10 cellular contexts compared by ENCODE assay signal in genomic region chr20:57400262-57400701, GRCh38. TPM values are rescaled to one million over a fixed set of nuclear protein-coding genes. Genes with fewer than 3 reads are reported as not detected.
A peak's percentile ranks its signal among the peaks of the same experiment; 100 is the strongest.
DNase-seq lines count a peak whose midpoint lies in the region; ATAC-seq and TF ChIP-seq lines count a peak whose summit lies in the region.
"Had no signal": no experiment of that assay in that cellular context is flagged by ENCODE, and none has a peak within 500 bp of the region (broad histone marks: within the 10 kb centered on the region; RNA-seq: fewer than 3 reads in every experiment).

No MANE protein-coding gene starts in this region.

- H3K4me3 ChIP-seq in H7 (ENCODE audit: insufficient read depth, low read depth, low read length) = no peak overlapping the region
- no peak overlapping the region for H3K4me3 ChIP-seq in neural progenitor cell
- H3K4me3 ChIP-seq in mesendoderm (ENCODE audit: low read length) = no peak overlapping the region

- CTCF ChIA-PET in CD4-positive, alpha-beta T cell (lab: Charles Lee) = no interaction called here

- H3K27ac Mint-ChIP-seq in CD4-positive, alpha-beta T cell = peak overlapping the region; percentile 96
- peak overlapping the region; percentile 95 for H3K27ac Mint-ChIP-seq in central memory CD8-positive, alpha-beta T cell (ENCODE audit: low read depth)
- peak overlapping the region; percentile 86 for H3K27ac Mint-ChIP-seq in neural progenitor cell
- no peak overlapping the region for H3K27ac Mint-ChIP-seq in endothelial cell (ENCODE audit: unreplicated experiment)

- no peak overlapping the region for H2AFZ ChIP-seq in neural progenitor cell (replicated peaks)

- no peaks in the 10 kb centered on the region for H3K27me3 ChIP-seq in CD4-positive, alpha-beta T cell (ENCODE audit: control insufficient read depth, insufficient read depth, low read length)
- H3K27me3 ChIP-seq in H7 (ENCODE audit: control insufficient read depth, insufficient read depth, low read length) (no peaks in the 10 kb centered on the region), neural progenitor cell (no peaks in the 10 kb centered on the region), mesendoderm (ENCODE audit: insufficient read depth, low read length, poor library complexity) (no peaks in the 10 kb centered on the region)

- no peak overlapping the region for H2AK5ac ChIP-seq in mesendoderm (ENCODE audit: low read length)

- no peak for DNase-seq in CD4-positive, alpha-beta T cell
- DNase-seq in H7 (peak; percentile 79), neural progenitor cell (ENCODE audit: low spot score) (no peak), mesendoderm (no peak), NCI-H226 (no peak), endothelial cell (ENCODE audit: low spot score) (no peak)
- DNase-seq in central memory CD8-positive, alpha-beta T cell (ENCODE audit: low spot score in 2 of 2) = no peak
- DNase-seq: DMS53, NCI-H524 had no signal

- no peak for ATAC-seq in CD4-positive, alpha-beta T cell (ENCODE audit: poor library complexity)
- ATAC-seq in central memory CD8-positive, alpha-beta T cell (replicated peaks; ENCODE audit: extremely low read depth, poor library complexity, severe bottlenecking) = no peak
- ATAC-seq in HG02588 (IDR thresholded peaks at IDR 0.05; ENCODE audit: unreplicated experiment) = no peak

- H3K36me3 ChIP-seq in H7 (replicated peaks; ENCODE audit: control insufficient read depth, insufficient read depth, low read length) (peaks cover 19% of the 10 kb centered on the region), neural progenitor cell (no peaks in the 10 kb centered on the region), mesendoderm (ENCODE audit: control insufficient read depth, insufficient read depth, low read length) (peaks cover 14% of the 10 kb centered on the region)

- H2BK120ac ChIP-seq in mesendoderm (ENCODE audit: low read depth, low read length) = no peak overlapping the region

- intact Hi-C loops in CD4-positive, alpha-beta T cell (cut with DNase I, micrococcal nuclease) = no loop called here

- no peak overlapping the region for H3K18ac ChIP-seq in mesendoderm (ENCODE audit: low read length)

- no peak overlapping the region for H3K4ac ChIP-seq in mesendoderm (ENCODE audit: low read depth, low read length)

- no peak overlapping the region for H2BK15ac ChIP-seq in mesendoderm (replicated peaks; ENCODE audit: low read depth)

- H4K5ac ChIP-seq in mesendoderm (ENCODE audit: low read length) = no peak overlapping the region

- no CpG with 5 or more reads among the region's 11 CpGs for WGBS in mesendoderm (ENCODE audit: extremely low coverage, insufficient coverage, low lambda C conversion rate)

- peaks cover 99% of the 10 kb centered on the region for H3K36me3 Mint-ChIP-seq in CD4-positive, alpha-beta T cell (ENCODE audit: low read depth)
- peaks cover 90% of the 10 kb centered on the region for H3K36me3 Mint-ChIP-seq in central memory CD8-positive, alpha-beta T cell (ENCODE audit: insufficient read depth)
- H3K36me3 Mint-ChIP-seq in neural progenitor cell (peaks cover 17% of the 10 kb centered on the region), endothelial cell (ENCODE audit: low read depth, unreplicated experiment) (peaks cover 21% of the 10 kb centered on the region)

- peaks cover 14% of the 10 kb centered on the region for H3F3A ChIP-seq in neural progenitor cell (ENCODE audit: low read depth)

- H4K20me1 ChIP-seq in neural progenitor cell (ENCODE audit: low read depth) = peaks cover 39% of the 10 kb centered on the region

- H2BK5ac ChIP-seq in mesendoderm (ENCODE audit: low read length) = no peak overlapping the region

- H3K79me2 ChIP-seq in neural progenitor cell (ENCODE audit: low read depth) (peaks cover 66% of the 10 kb centered on the region), mesendoderm (ENCODE audit: control insufficient read depth, insufficient read depth, low read length) (peaks cover 21% of the 10 kb centered on the region)

- H3K56ac ChIP-seq in mesendoderm (ENCODE audit: low read length) = no peak overlapping the region

- peak overlapping the region; percentile 99 for H3K27ac ChIP-seq in CD4-positive, alpha-beta T cell (ENCODE audit: low read depth, low read length)
- H3K27ac ChIP-seq in neural progenitor cell (no peak overlapping the region), mesendoderm (ENCODE audit: low read depth, low read length) (no peak overlapping the region)

- H3K4me2 ChIP-seq in neural progenitor cell = no peak overlapping the region
- no peak overlapping the region for H3K4me2 ChIP-seq in mesendoderm (ENCODE audit: low read length)

- H3K27me3 Mint-ChIP-seq in CD4-positive, alpha-beta T cell = peaks cover 4% of the 10 kb centered on the region
- no peaks in the 10 kb centered on the region for H3K27me3 Mint-ChIP-seq in central memory CD8-positive, alpha-beta T cell
- H3K27me3 Mint-ChIP-seq in neural progenitor cell (ENCODE audit: insufficient read depth, low read depth) = no peaks in the 10 kb centered on the region
- H3K27me3 Mint-ChIP-seq in endothelial cell (ENCODE audit: unreplicated experiment) = peaks cover 8% of the 10 kb centered on the region

- H3K4me1 ChIP-seq in neural progenitor cell (peaks cover 25% of the 10 kb centered on the region), mesendoderm (ENCODE audit: control insufficient read depth, low read depth, low read length) (no peaks in the 10 kb centered on the region)

- TF ChIP-seq CTCF in CD4-positive, alpha-beta T cell (IDR thresholded peaks at IDR 0.05) = peak; percentile 20
- TF ChIP-seq CTCF in neural progenitor cell (IDR thresholded peaks at IDR 0.05) (peak; percentile 11), endothelial cell (IDR thresholded peaks at IDR 0.05; ENCODE audit: unreplicated experiment) (no peak)

- H3K79me1 ChIP-seq in mesendoderm (ENCODE audit: low read length) = peaks cover 18% of the 10 kb centered on the region

- H3K9ac ChIP-seq in neural progenitor cell (no peak overlapping the region), mesendoderm (ENCODE audit: low read length) (no peak overlapping the region)

- no peaks in the 10 kb centered on the region for H3K9me3 Mint-ChIP-seq in CD4-positive, alpha-beta T cell
- no peaks in the 10 kb centered on the region for H3K9me3 Mint-ChIP-seq in central memory CD8-positive, alpha-beta T cell
- H3K9me3 Mint-ChIP-seq in neural progenitor cell (no peaks in the 10 kb centered on the region), endothelial cell (ENCODE audit: unreplicated experiment) (no peaks in the 10 kb centered on the region)

- H4K8ac ChIP-seq in mesendoderm (ENCODE audit: low read depth, low read length) = no peak overlapping the region

- no peaks in the 10 kb centered on the region for H3K9me3 ChIP-seq in CD4-positive, alpha-beta T cell (ENCODE audit: control insufficient read depth, low read length)
- H3K9me3 ChIP-seq in neural progenitor cell (ENCODE audit: low read depth) = no peaks in the 10 kb centered on the region

- H3K23ac ChIP-seq in mesendoderm (ENCODE audit: low read length) = no peak overlapping the region

- peaks cover 84% of the 10 kb centered on the region for H3K4me1 Mint-ChIP-seq in CD4-positive, alpha-beta T cell (ENCODE audit: low read depth)
- H3K4me1 Mint-ChIP-seq in central memory CD8-positive, alpha-beta T cell = peaks cover 62% of the 10 kb centered on the region
- H3K4me1 Mint-ChIP-seq in neural progenitor cell = peaks cover 29% of the 10 kb centered on the region
- H3K4me1 Mint-ChIP-seq in endothelial cell (ENCODE audit: unreplicated experiment) = peaks cover 5% of the 10 kb centered on the region

- POLR2A ChIA-PET in CD4-positive, alpha-beta T cell (lab: Charles Lee) = interaction anchor here (2.6 to 7.1 kb wide), 5 partner anchors 10 to 73 kb away, joined by 19 to 150 read pairs (median 32); partner anchors contain the start of gene RBM38

- H3K4me3 Mint-ChIP-seq in CD4-positive, alpha-beta T cell = peak overlapping the region; percentile 85
- H3K4me3 Mint-ChIP-seq in central memory CD8-positive, alpha-beta T cell = peak overlapping the region; percentile 72
- H3K4me3 Mint-ChIP-seq in neural progenitor cell (no peak overlapping the region), endothelial cell (ENCODE audit: unreplicated experiment) (no peak overlapping the region)

RNA-seq across cellular contexts. Expression of gene RBM38, which starts 9.1 kb away (rescaled TPM):
- total RNA-seq in CD4-positive, alpha-beta T cell = 100 to 1,000 TPM; 604 to 645 TPM
- total RNA-seq in H7 (2014; rRNA removed; shearing (Covaris generic)) = 75.6 and 91.7 TPM in 2 replicates
- total RNA-seq in neural progenitor cell (ENCODE audit: low replicate concordance) (26.6 and 53.4 TPM in 2 replicates), endothelial cell (ENCODE audit: unreplicated experiment) (23.6 TPM)
- 60.0 TPM for polyA plus RNA-seq in mesendoderm (2013, experiment 1 of 2)
- polyA plus RNA-seq in mesendoderm (2013, experiment 2 of 2) = 60.7 TPM

RNA-seq across cellular contexts. Expression of gene RAE1, which starts 49.2 kb away (rescaled TPM):
- 10 to 100 TPM; 58.8 to 60.7 TPM for total RNA-seq in CD4-positive, alpha-beta T cell
- 48.2 and 53.2 TPM in 2 replicates for total RNA-seq in H7 (2014; rRNA removed; shearing (Covaris generic))
- total RNA-seq in neural progenitor cell (ENCODE audit: low replicate concordance) (50.2 and 77.6 TPM in 2 replicates), endothelial cell (ENCODE audit: unreplicated experiment) (32.1 TPM)
- 23.1 TPM for polyA plus RNA-seq in mesendoderm (2013, experiment 1 of 2)
- polyA plus RNA-seq in mesendoderm (2013, experiment 2 of 2) = 22.9 TPM

Comparison
In these comparisons a context has a peak if more than half of its experiments do, and no peak if none do; other contexts are left out.
1. H3K4me3 Mint-ChIP-seq: peak in CD4-positive, alpha-beta T cell (single experiment) and central memory CD8-positive, alpha-beta T cell (single experiment); none in neural progenitor cell (single experiment) and endothelial cell (single experiment).